Comparison of ENCODE assay signal across 8 cellular contexts in the genomic region with DNA sequence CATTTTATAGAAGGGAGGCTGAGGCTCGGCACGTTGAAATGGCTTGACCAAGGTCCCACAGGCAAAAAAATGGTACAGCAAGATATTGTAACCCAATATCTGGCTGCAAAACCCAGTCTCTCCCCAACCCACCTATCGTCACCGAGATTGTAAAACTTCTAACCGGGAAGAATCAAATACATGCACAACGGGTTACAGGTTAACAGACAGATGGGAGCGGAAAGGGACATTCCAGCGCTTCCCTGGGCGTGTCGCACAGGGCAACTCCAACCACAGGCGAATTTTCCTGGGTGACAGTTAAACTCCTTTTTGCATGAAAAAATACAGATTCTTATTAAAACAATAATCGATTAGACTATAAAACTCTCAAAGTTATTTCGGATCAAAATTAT. TPM values are rescaled to one million over a fixed set of nuclear protein-coding genes. Genes with fewer than 3 reads are reported as not detected.
DNase-seq lines count a peak whose midpoint lies in the region; ATAC-seq and TF ChIP-seq lines count a peak whose summit lies in the region.

No MANE protein-coding gene starts in this region.

- H3K27ac Mint-ChIP-seq in activated T-helper 1 cell treated with anti-CD3 and anti-CD28 coated beads, Interleukin-12 subunit alpha, Interleukin-12 subunit beta, Interleukin-2, Interleukin-4 antibody, amounts not matched to agents 30 ng/mL and 10 ng/mL and 1 ng/mL, durations not matched to agents 14 hours and 24 hours and 36 hours = peak overlapping the region; percentile 86

- H3K4me1 ChIP-seq in A673 (ENCODE audit: insufficient read depth, low read length, poor library complexity, severe bottlenecking) = peaks cover 13% of the 10 kb centered on the region
- peaks cover 47% of the 10 kb centered on the region for H3K4me1 ChIP-seq in left ventricle myocardium inferior

- peak; percentile 35 for ATAC-seq in GM18907 (IDR thresholded peaks at IDR 0.05; ENCODE audit: unreplicated experiment)
- peak; percentile 21 for ATAC-seq in HG03378 (IDR thresholded peaks at IDR 0.05; ENCODE audit: unreplicated experiment)

- H3K36me3 Mint-ChIP-seq in activated T-helper 1 cell treated with anti-CD3 and anti-CD28 coated beads, Interleukin-12 subunit alpha, Interleukin-12 subunit beta, Interleukin-2, Interleukin-4 antibody, amounts not matched to agents 30 ng/mL and 10 ng/mL and 1 ng/mL, durations not matched to agents 14 hours and 24 hours and 36 hours (ENCODE audit: low read depth) = peaks cover 1% of the 10 kb centered on the region

- POLR2A ChIA-PET in A673 (lab: Charles Lee; ENCODE audit: low non-redundant PET) = no interaction called here

- DNase-seq in A673 (ENCODE audit: low spot score) (no peak), left ventricle myocardium inferior (peak; percentile 26), retinal pigment epithelial cell (ENCODE audit: low read depth) (no peak), SIG-M5 treated with dmso at 0.1 percent for 504 hours (lab: John Stamatoyannopoulos, UW; ENCODE audit: unreplicated experiment) (no peak), NCI-H2081 (lab: John Stamatoyannopoulos, UW) (no peak)
- DNase-seq in activated T-helper 1 cell treated with anti-CD3 and anti-CD28 coated beads, Interleukin-12 subunit alpha, Interleukin-12 subunit beta, Interleukin-2, Interleukin-4 antibody, amounts not matched to agents 30 ng/mL and 10 ng/mL and 1 ng/mL, durations not matched to agents 14 hours and 24 hours and 36 hours (ENCODE audit: low spot score) = no peak

- no peaks in the 10 kb centered on the region for H3K27me3 ChIP-seq in A673 (replicated peaks; ENCODE audit: insufficient read depth, low read depth, low read length, poor library complexity)
- H3K27me3 ChIP-seq in left ventricle myocardium inferior (ENCODE audit: low read depth) = no peaks in the 10 kb centered on the region

- H3K27me3 Mint-ChIP-seq in activated T-helper 1 cell treated with anti-CD3 and anti-CD28 coated beads, Interleukin-12 subunit alpha, Interleukin-12 subunit beta, Interleukin-2, Interleukin-4 antibody, amounts not matched to agents 30 ng/mL and 10 ng/mL and 1 ng/mL, durations not matched to agents 14 hours and 24 hours and 36 hours (ENCODE audit: insufficient read depth) = no peaks in the 10 kb centered on the region

- no TSS peak for BruUV-seq in A673 (replicated peaks; lab: Mats Ljungman, UMichigan)

- peak overlapping the region; percentile 70 for H3K27ac ChIP-seq in A673 (ENCODE audit: low read depth, low read length, poor library complexity, severe bottlenecking)
- H3K27ac ChIP-seq in left ventricle myocardium inferior (replicated peaks) = peak overlapping the region; percentile 96

- intact Hi-C loops in A673 (cut with micrococcal nuclease; ENCODE audit: unreplicated experiment) = no loop called here
- intact Hi-C loops in activated T-helper 1 cell treated with anti-CD3 and anti-CD28 coated beads, Interleukin-12 subunit alpha, Interleukin-12 subunit beta, Interleukin-2, Interleukin-4 antibody, amounts not matched to agents 30 ng/mL and 10 ng/mL and 1 ng/mL, durations not matched to agents 14 hours and 24 hours and 36 hours (cut with micrococcal nuclease) = loop anchor here (1.0 to 5.0 kb wide), 13 partner anchors 31 to 757 kb away; a partner anchor contains a TSS
- intact Hi-C loops in left ventricle myocardium inferior (cut with micrococcal nuclease) = loop anchor here (10.0 kb wide), 1 partner anchor 79 kb away; no protein-coding TSS in a partner anchor

- peak overlapping the region; percentile 83 for H3K4me3 Mint-ChIP-seq in activated T-helper 1 cell treated with anti-CD3 and anti-CD28 coated beads, Interleukin-12 subunit alpha, Interleukin-12 subunit beta, Interleukin-2, Interleukin-4 antibody, amounts not matched to agents 30 ng/mL and 10 ng/mL and 1 ng/mL, durations not matched to agents 14 hours and 24 hours and 36 hours

- H3K9me3 Mint-ChIP-seq in activated T-helper 1 cell treated with anti-CD3 and anti-CD28 coated beads, Interleukin-12 subunit alpha, Interleukin-12 subunit beta, Interleukin-2, Interleukin-4 antibody, amounts not matched to agents 30 ng/mL and 10 ng/mL and 1 ng/mL, durations not matched to agents 14 hours and 24 hours and 36 hours = no peaks in the 10 kb centered on the region

- no peaks in the 10 kb centered on the region for H3K36me3 ChIP-seq in A673 (ENCODE audit: insufficient read depth, low read length, poor library complexity, severe bottlenecking)
- no peaks in the 10 kb centered on the region for H3K36me3 ChIP-seq in left ventricle myocardium inferior

- CTCF ChIA-PET in A673 (lab: Charles Lee) = interaction anchor here (0.6 to 0.7 kb wide), 2 partner anchors 32 to 41 kb away, joined by 4 read pairs; a partner anchor contains a TSS

- H3K4me3 ChIP-seq in A673 (ENCODE audit: low read depth, low read length, poor library complexity, severe bottlenecking) (peak overlapping the region; percentile 61), left ventricle myocardium inferior (peak overlapping the region; percentile 75), retinal pigment epithelial cell (ENCODE audit: low read length) (peak overlapping the region; percentile 58)

- peaks cover 56% of the 10 kb centered on the region for H3K4me1 Mint-ChIP-seq in activated T-helper 1 cell treated with anti-CD3 and anti-CD28 coated beads, Interleukin-12 subunit alpha, Interleukin-12 subunit beta, Interleukin-2, Interleukin-4 antibody, amounts not matched to agents 30 ng/mL and 10 ng/mL and 1 ng/mL, durations not matched to agents 14 hours and 24 hours and 36 hours (ENCODE audit: low read depth)

- no peaks in the 10 kb centered on the region for H3K9me3 ChIP-seq in A673 (ENCODE audit: low read depth, low read length, poor library complexity, severe bottlenecking)
- H3K9me3 ChIP-seq in left ventricle myocardium inferior (replicated peaks) = no peaks in the 10 kb centered on the region

- TF ChIP-seq CTCF in A673 (conservative IDR thresholded peaks at IDR 0.05; ENCODE audit: low read depth, low read length) (no peak), left ventricle myocardium inferior (IDR thresholded peaks at IDR 0.05; ENCODE audit: borderline replicate concordance) (no peak), retinal pigment epithelial cell (conservative IDR thresholded peaks at IDR 0.05; ENCODE audit: low read depth, low read length) (no peak)

RNA-seq across cellular contexts. Expression of a gene that starts 31.8 kb away (rescaled TPM):
- 16.9 and 24.9 TPM in 2 replicates for total RNA-seq in A673 (2021)
- total RNA-seq in activated T-helper 1 cell treated with anti-CD3 and anti-CD28 coated beads, Interleukin-12 subunit alpha, Interleukin-12 subunit beta, Interleukin-2, Interleukin-4 antibody, amounts not matched to agents 30 ng/mL and 10 ng/mL and 1 ng/mL, durations not matched to agents 14 hours and 24 hours and 36 hours = 68.5 and 71.6 TPM in 2 replicates
- total RNA-seq in left ventricle myocardium inferior = 101 TPM
